8 cellular contexts compared by ENCODE assay signal in the genomic region with DNA sequence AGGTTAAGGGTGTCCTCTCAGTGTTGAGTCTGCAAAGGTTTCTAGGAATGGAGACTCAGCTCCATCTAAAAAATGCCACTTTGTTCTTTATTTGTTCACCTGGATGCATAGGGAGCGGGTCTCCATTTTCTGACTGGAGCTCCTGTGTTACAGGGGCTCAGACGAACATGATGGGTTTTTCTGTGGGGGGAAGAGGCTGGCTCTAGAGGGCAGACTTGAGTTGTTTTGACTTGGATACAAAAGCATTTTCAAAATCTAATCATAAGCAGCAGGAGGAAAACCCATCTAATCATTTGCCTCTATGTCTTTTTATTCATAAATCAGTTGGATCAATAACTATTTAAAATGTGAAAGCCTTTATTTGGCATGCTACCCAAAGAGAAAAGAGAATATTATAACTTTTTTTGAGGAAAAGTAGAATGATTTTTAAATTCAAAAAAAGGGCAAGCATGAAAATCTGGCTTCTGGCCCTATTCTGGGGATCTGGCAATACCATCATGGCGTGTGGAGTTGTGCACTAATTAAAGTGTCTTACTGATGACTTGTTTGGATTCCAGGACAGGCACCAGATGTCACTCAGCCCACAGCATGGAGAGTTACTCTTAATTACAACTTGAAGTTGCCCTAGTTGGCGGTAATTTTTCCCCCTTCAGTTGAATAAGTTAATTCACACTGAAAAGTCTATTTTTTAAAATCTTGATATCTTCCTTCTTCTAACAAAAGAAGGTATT.
DNase-seq lines count a peak whose midpoint lies in the region; ATAC-seq, FAIRE-seq and TF ChIP-seq lines count a peak whose summit lies in the region.

No MANE protein-coding gene starts in this region.

- intact Hi-C loops in lower leg skin (cut with DNase I; ENCODE audit: low total_unique reads) = no loop called here

- H3K9me3 ChIP-seq in WERI-Rb-1 (ENCODE audit: severe bottlenecking) (no peaks in the 10 kb centered on the region), MG63 (no peaks in the 10 kb centered on the region)

- H3K4me3 ChIP-seq in WERI-Rb-1 (ENCODE audit: low read depth, low read length) (no peak overlapping the region), lower leg skin (ENCODE audit: low read depth, poor library complexity, severe bottlenecking) (no peak overlapping the region), MG63 (no peak overlapping the region)

- TF ChIP-seq POLR2A in GM18505 (IDR thresholded peaks at IDR 0.05; ENCODE audit: borderline replicate concordance, extremely low read depth, insufficient read depth, insufficient read length) (no peak), lower leg skin (IDR thresholded peaks at IDR 0.05) (no peak)

- FAIRE-seq in D721Med (lab: Jason Lieb, UNC) = no peak

- H3K27ac ChIP-seq in WERI-Rb-1 = no peak overlapping the region

- 62 to 63% methylated on average over 4 of the region's 4 CpGs for WGBS in lower leg skin, 2 donors

- CTCF ChIA-PET in activated CD4-positive, alpha-beta T cell treated with anti-CD3 and anti-CD28 coated beads, Interleukin-2, amount 10 ng/mL, durations not matched to agents 7 days and 5 days (lab: Charles Lee) = interaction anchor here (1.5 kb wide), 1 partner anchor 13 kb away, joined by 5 read pairs; no protein-coding TSS in a partner anchor

- no peak overlapping the region for H3K4me3 Mint-ChIP-seq in activated CD4-positive, alpha-beta T cell treated with anti-CD3 and anti-CD28 coated beads, Interleukin-2, amount 10 ng/mL, durations not matched to agents 7 days and 5 days

- no peaks in the 10 kb centered on the region for H3K4me1 Mint-ChIP-seq in activated CD4-positive, alpha-beta T cell treated with anti-CD3 and anti-CD28 coated beads, Interleukin-2, amount 10 ng/mL, durations not matched to agents 7 days and 5 days

- H3K36me3 Mint-ChIP-seq in activated CD4-positive, alpha-beta T cell treated with anti-CD3 and anti-CD28 coated beads, Interleukin-2, amount 10 ng/mL, durations not matched to agents 7 days and 5 days (ENCODE audit: low read depth) = no peaks in the 10 kb centered on the region

- H3K27me3 Mint-ChIP-seq in activated CD4-positive, alpha-beta T cell treated with anti-CD3 and anti-CD28 coated beads, Interleukin-2, amount 10 ng/mL, durations not matched to agents 7 days and 5 days = no peaks in the 10 kb centered on the region

- ATAC-seq in HG02610 (IDR thresholded peaks at IDR 0.05; ENCODE audit: unreplicated experiment) = peak; percentile 39
- ATAC-seq in left lobe of liver = peak; percentile 76
- no peak for ATAC-seq in GM18505 (IDR thresholded peaks at IDR 0.05; ENCODE audit: unreplicated experiment)

- DNase-seq in D721Med (ENCODE audit: insufficient read length, low spot score) (peak; percentile 25), WERI-Rb-1 (peak; percentile 62), left lobe of liver (ENCODE audit: low spot score) (no peak), lower leg skin (ENCODE audit: low spot score in 2 of 2) (no peak), MG63 (no peak)
- no peak for DNase-seq in activated CD4-positive, alpha-beta T cell treated with anti-CD3 and anti-CD28 coated beads, Interleukin-2, amount 10 ng/mL, durations not matched to agents 7 days and 5 days

- no peaks in the 10 kb centered on the region for H3K9me3 Mint-ChIP-seq in activated CD4-positive, alpha-beta T cell treated with anti-CD3 and anti-CD28 coated beads, Interleukin-2, amount 10 ng/mL, durations not matched to agents 7 days and 5 days

- POLR2A ChIA-PET in activated CD4-positive, alpha-beta T cell treated with anti-CD3 and anti-CD28 coated beads, Interleukin-2, amount 10 ng/mL, durations not matched to agents 7 days and 5 days (lab: Charles Lee) = no interaction called here

- TF ChIP-seq CTCF in D721Med (IDR thresholded peaks at IDR 0.05; ENCODE audit: insufficient read depth, missing control alignments) (peak; percentile 49), WERI-Rb-1 (IDR thresholded peaks at IDR 0.05; ENCODE audit: low read depth, low read length) (peak; percentile 66), lower leg skin (IDR thresholded peaks at IDR 0.05) (no peak)

- H3K27ac Mint-ChIP-seq in activated CD4-positive, alpha-beta T cell treated with anti-CD3 and anti-CD28 coated beads, Interleukin-2, amount 10 ng/mL, durations not matched to agents 7 days and 5 days = no peak overlapping the region

- H3K27me3 ChIP-seq in WERI-Rb-1 (ENCODE audit: insufficient read depth, low read depth, severe bottlenecking) (no peaks in the 10 kb centered on the region), MG63 (no peaks in the 10 kb centered on the region)

- H3K36me3 ChIP-seq in WERI-Rb-1 (no peaks in the 10 kb centered on the region), MG63 (no peaks in the 10 kb centered on the region)

Comparison
In these comparisons a context has a peak if more than half of its experiments do, and no peak if none do; other contexts are left out.
1. DNase-seq: peak in D721Med (single experiment) and WERI-Rb-1 (single experiment); none in left lobe of liver (single experiment), lower leg skin (0 of 2), activated CD4-positive, alpha-beta T cell treated with anti-CD3 and anti-CD28 coated beads, Interleukin-2, amount 10 ng/mL, durations not matched to agents 7 days and 5 days (single experiment) and MG63 (single experiment).
2. CTCF ChIP-seq: peak in D721Med (single experiment) and WERI-Rb-1 (single experiment); none in lower leg skin (0 of 3).